In genomic region chr5:169695025-169695625, GRCh38 we compare ENCODE assay signal across 1 cellular context.
TF ChIP-seq lines count a peak whose summit lies in the region.

No MANE protein-coding gene starts in this region.

TF ChIP-seq in endothelial cell of umbilical vein, 7 proteins besides CTCF, POLR2A, EP300 and RAD21:
- TF ChIP-seq GATA2 (IDR thresholded peaks at IDR 0.05; ENCODE audit: insufficient read depth, insufficient read length, low read depth, low read length) (no peak), MYC (IDR thresholded peaks at IDR 0.05; ENCODE audit: low read depth, low read length) (no peak), EZH2 (IDR thresholded peaks at IDR 0.05; ENCODE audit: borderline replicate concordance, low read depth, low read length, severe bottlenecking) (no peak), MAX (IDR thresholded peaks at IDR 0.05; ENCODE audit: insufficient read depth, insufficient read length) (no peak), JUN (IDR thresholded peaks at IDR 0.05; ENCODE audit: borderline replicate concordance, insufficient read depth, insufficient read length, low read depth) (no peak), POLR2AphosphoS5 (IDR thresholded peaks at IDR 0.05; ENCODE audit: insufficient read depth, low read depth, low read length) (no peak), FOS (IDR thresholded peaks at IDR 0.05; ENCODE audit: borderline replicate concordance, insufficient read depth, low read length) (no peak)
